ENCODE assay signal across 1 cellular context in the genomic region with DNA sequence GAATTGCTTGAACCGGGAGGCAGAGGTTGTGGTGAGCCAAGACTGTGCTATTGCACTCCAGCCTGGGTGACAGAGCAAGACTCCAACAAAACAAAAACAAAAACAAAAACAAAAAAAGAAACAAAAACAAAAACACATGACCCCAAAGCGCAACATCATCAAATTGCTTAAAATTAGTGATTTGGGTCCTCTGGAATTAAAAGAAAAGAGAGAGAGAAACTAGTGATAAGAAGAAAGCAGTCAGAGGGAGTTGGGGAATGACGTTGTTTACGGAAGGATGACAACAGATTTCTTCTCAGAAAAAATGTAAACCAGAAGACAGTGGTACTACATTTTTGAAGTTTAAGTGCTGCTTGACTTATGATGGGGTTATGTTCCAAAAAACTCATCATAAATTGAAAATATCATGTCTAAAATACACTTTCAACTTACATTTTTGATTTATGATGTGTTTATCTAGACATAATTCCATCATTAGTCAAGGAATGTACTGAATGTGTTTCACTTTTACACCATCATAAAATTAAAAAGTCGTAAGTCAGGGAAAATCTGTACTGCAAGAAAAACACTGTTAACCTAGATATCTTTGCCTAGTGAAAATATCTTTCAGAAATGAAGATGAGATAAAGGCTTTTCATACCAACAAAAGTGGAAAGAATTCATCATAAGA.
TF ChIP-seq lines count a peak whose summit lies in the region.

No MANE protein-coding gene starts in this region.

TF ChIP-seq in K562, 482 proteins besides CTCF, POLR2A, EP300 and RAD21 (continued from another document):
- TF ChIP-seq ZNF217 (CRISPR knock-in tag; IDR thresholded peaks at IDR 0.05) (no peak), SMAD3 (CRISPR knock-in tag; conservative IDR thresholded peaks at IDR 0.05) (no peak), MAFF (IDR thresholded peaks at IDR 0.05; ENCODE audit: low read length) (0 out of 2 replicates have a peak, but pooled peaks have one; percentile 33), CBX3 (IDR thresholded peaks at IDR 0.05; ENCODE audit: borderline replicate concordance in 1 of 2, low read length in 2 of 2) (peak in 1 of 2 experiments; percentile 98; a peak in 2 of 3 replicates), CBFA2T2 (conservative IDR thresholded peaks at IDR 0.05) (0 out of 2 replicates have a peak, but pooled peaks have one; percentile 16), CBX5 (IDR thresholded peaks at IDR 0.05; ENCODE audit: borderline replicate concordance, low read depth) (peak; percentile 88), CHD2 (IDR thresholded peaks at IDR 0.05; ENCODE audit: low read depth, low read length) (no peak), NR2C2 (CRISPR knock-in tag; IDR thresholded peaks at IDR 0.05) (no peak), NR2C2 (tag; IDR thresholded peaks at IDR 0.05) (no peak), USF1 (CRISPR knock-in tag; IDR thresholded peaks at IDR 0.05) (no peak), TEAD4 (IDR thresholded peaks at IDR 0.05; ENCODE audit: low read length) (peak; percentile 33; the same call in 1 of the 2 replicates), TEAD4 (CRISPR knock-in tag; IDR thresholded peaks at IDR 0.05; ENCODE audit: borderline replicate concordance) (no peak), GABPA (tag; conservative IDR thresholded peaks at IDR 0.05; ENCODE audit: low read depth) (no peak), MIER1 (IDR thresholded peaks at IDR 0.05; ENCODE audit: low read depth) (peak; percentile 56; the same call in 1 of the 2 replicates), TRIM28 (IDR thresholded peaks at IDR 0.05) (peak; percentile 94), FOXK2 (conservative IDR thresholded peaks at IDR 0.05 in 1 of 2, IDR thresholded peaks at IDR 0.05 in 1 of 2; ENCODE audit: low read depth in 2 of 2) (peak; percentile 45 to 55; a peak in 3 of 4 replicates), CBX1 (IDR thresholded peaks at IDR 0.05; ENCODE audit: low read depth) (peak; percentile 28; the same call in 1 of the 2 replicates), MLLT1 (IDR thresholded peaks at IDR 0.05) (peak; percentile 28 to 35; a peak in 1 of 4 replicates), TRIM24 (IDR thresholded peaks at IDR 0.05) (peak; percentile 64 to 89; a peak in 3 of 4 replicates), NBN (IDR thresholded peaks at IDR 0.05; ENCODE audit: low read depth) (0 out of 2 replicates have a peak, but pooled peaks have one; percentile 38), CBX8 (IDR thresholded peaks at IDR 0.05; ENCODE audit: borderline replicate concordance, extremely low read depth, low read depth, low read length, poor library complexity, severe bottlenecking) (no peak), ZZZ3 (IDR thresholded peaks at IDR 0.05) (no peak), ZNF785 (CRISPR knock-in tag; IDR thresholded peaks at IDR 0.05) (no peak), YBX1 (IDR thresholded peaks at IDR 0.05) (no peak), ZNF280A (IDR thresholded peaks at IDR 0.05; ENCODE audit: low read depth, partially characterized antibody) (peak; percentile 92), ATF1 (CRISPR knock-in tag; IDR thresholded peaks at IDR 0.05) (no peak), ATF1 (tag; IDR thresholded peaks at IDR 0.05) (peak; percentile 30; the same call in 1 of the 2 replicates)
- TF ChIP-seq, protein P1, sequence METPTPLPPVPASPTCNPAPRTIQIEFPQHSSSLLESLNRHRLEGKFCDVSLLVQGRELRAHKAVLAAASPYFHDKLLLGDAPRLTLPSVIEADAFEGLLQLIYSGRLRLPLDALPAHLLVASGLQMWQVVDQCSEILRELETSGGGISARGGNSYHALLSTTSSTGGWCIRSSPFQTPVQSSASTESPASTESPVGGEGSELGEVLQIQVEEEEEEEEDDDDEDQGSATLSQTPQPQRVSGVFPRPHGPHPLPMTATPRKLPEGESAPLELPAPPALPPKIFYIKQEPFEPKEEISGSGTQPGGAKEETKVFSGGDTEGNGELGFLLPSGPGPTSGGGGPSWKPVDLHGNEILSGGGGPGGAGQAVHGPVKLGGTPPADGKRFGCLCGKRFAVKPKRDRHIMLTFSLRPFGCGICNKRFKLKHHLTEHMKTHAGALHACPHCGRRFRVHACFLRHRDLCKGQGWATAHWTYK (CRISPR knock-in tag; IDR thresholded peaks at IDR 0.05): no peak
- TF ChIP-seq, protein P2, sequence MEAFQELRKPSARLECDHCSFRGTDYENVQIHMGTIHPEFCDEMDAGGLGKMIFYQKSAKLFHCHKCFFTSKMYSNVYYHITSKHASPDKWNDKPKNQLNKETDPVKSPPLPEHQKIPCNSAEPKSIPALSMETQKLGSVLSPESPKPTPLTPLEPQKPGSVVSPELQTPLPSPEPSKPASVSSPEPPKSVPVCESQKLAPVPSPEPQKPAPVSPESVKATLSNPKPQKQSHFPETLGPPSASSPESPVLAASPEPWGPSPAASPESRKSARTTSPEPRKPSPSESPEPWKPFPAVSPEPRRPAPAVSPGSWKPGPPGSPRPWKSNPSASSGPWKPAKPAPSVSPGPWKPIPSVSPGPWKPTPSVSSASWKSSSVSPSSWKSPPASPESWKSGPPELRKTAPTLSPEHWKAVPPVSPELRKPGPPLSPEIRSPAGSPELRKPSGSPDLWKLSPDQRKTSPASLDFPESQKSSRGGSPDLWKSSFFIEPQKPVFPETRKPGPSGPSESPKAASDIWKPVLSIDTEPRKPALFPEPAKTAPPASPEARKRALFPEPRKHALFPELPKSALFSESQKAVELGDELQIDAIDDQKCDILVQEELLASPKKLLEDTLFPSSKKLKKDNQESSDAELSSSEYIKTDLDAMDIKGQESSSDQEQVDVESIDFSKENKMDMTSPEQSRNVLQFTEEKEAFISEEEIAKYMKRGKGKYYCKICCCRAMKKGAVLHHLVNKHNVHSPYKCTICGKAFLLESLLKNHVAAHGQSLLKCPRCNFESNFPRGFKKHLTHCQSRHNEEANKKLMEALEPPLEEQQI (IDR thresholded peaks at IDR 0.05): peak; percentile 56
- TF ChIP-seq, protein P3, sequence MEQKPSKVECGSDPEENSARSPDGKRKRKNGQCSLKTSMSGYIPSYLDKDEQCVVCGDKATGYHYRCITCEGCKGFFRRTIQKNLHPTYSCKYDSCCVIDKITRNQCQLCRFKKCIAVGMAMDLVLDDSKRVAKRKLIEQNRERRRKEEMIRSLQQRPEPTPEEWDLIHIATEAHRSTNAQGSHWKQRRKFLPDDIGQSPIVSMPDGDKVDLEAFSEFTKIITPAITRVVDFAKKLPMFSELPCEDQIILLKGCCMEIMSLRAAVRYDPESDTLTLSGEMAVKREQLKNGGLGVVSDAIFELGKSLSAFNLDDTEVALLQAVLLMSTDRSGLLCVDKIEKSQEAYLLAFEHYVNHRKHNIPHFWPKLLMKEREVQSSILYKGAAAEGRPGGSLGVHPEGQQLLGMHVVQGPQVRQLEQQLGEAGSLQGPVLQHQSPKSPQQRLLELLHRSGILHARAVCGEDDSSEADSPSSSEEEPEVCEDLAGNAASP (IDR thresholded peaks at IDR 0.05): no peak
